ENCODE assay signal across 11 cellular contexts in genomic region chr7:37408241-37408884, GRCh38. TPM values are rescaled to one million over a fixed set of nuclear protein-coding genes. Genes with fewer than 3 reads are reported as not detected.
DNase-seq lines count a peak whose midpoint lies in the region; ATAC-seq, FAIRE-seq and TF ChIP-seq lines count a peak whose summit lies in the region.
"Had no signal": no experiment of that assay in that cellular context is flagged by ENCODE, and none has a peak within 500 bp of the region (broad histone marks: within the 10 kb centered on the region; RNA-seq: fewer than 3 reads in every experiment).

No MANE protein-coding gene starts in this region.

- no peak for TF ChIP-seq CTCF in D721Med (IDR thresholded peaks at IDR 0.05; ENCODE audit: insufficient read depth, missing control alignments)

- H3K9me3 Mint-ChIP-seq in naive thymus-derived CD4-positive, alpha-beta T cell, result peaks cover 0 to 10% (median 0%) of the 10 kb centered on the region in 11 donors

- peak; percentile 38 for ATAC-seq in GM19395 (IDR thresholded peaks at IDR 0.05; ENCODE audit: unreplicated experiment)
- peak; percentile 32 for ATAC-seq in HG03442 (IDR thresholded peaks at IDR 0.05; ENCODE audit: unreplicated experiment)
- peak; percentile 57 for ATAC-seq in naive thymus-derived CD4-positive, alpha-beta T cell
- ATAC-seq in GM21737 (IDR thresholded peaks at IDR 0.05; ENCODE audit: unreplicated experiment), result no peak

- no peaks in the 10 kb centered on the region for H3K27me3 ChIP-seq in naive thymus-derived CD4-positive, alpha-beta T cell (ENCODE audit: control insufficient read depth in 2 of 2, insufficient read depth in 2 of 2, low read length in 2 of 2)

- H3K4me1 Mint-ChIP-seq in naive thymus-derived CD4-positive, alpha-beta T cell, result peaks cover 53 to 93% (median 84%) of the 10 kb centered on the region in 7 donors

- POLR2A ChIA-PET in naive thymus-derived CD4-positive, alpha-beta T cell (lab: Charles Lee), result interaction anchor here (0.6 to 4.4 kb wide), 5 partner anchors 14 to 123 kb away, joined by 3 to 48 read pairs (median 3); partner anchors contain the start of gene ELMO1

- DNase-seq in activated CD4-positive, alpha-beta T cell treated with anti-CD3 and anti-CD28 coated beads, Interleukin-2, amount 50 U/mL, for 4 hours, result peak; percentile 20 to 35
- DNase-seq in naive thymus-derived CD4-positive, alpha-beta T cell, result peak in 6 of 9 donors; percentile 13 to 58 (median 25)
- no peak for DNase-seq in NCI-H1048 (lab: John Stamatoyannopoulos, UW)
- no peak for DNase-seq in DMS53 treated with DMSO at 0.1 percent for 48 hours (lab: John Stamatoyannopoulos, UW; ENCODE audit: unreplicated experiment)
- DNase-seq in D721Med (ENCODE audit: insufficient read length, low spot score), result no peak
- DNase-seq: activated CD8-positive, alpha-beta memory T cell treated with anti-CD3 and anti-CD28 coated beads for 24 hours; NCI-H446 treated with DMSO at 0.1 percent for 48 hours had no signal

- peaks cover 4 to 24% (median 9%) of the 10 kb centered on the region in 5 donors for H3K36me3 Mint-ChIP-seq in naive thymus-derived CD4-positive, alpha-beta T cell

- H3K4me3 ChIP-seq in naive thymus-derived CD4-positive, alpha-beta T cell (ENCODE audit: low read length), result peak overlapping the region; percentile 29

- H3K4me1 ChIP-seq in naive thymus-derived CD4-positive, alpha-beta T cell (ENCODE audit: control insufficient read depth in 2 of 2, insufficient read depth in 2 of 2, low read length in 2 of 2), result peaks cover 19 to 34% of the 10 kb centered on the region in 2 donors

- H3K27me3 Mint-ChIP-seq in naive thymus-derived CD4-positive, alpha-beta T cell, result no peaks in the 10 kb centered on the region

- peak overlapping the region; percentile 54 for H3K27ac ChIP-seq in naive thymus-derived CD4-positive, alpha-beta T cell (ENCODE audit: low read depth, low read length)

- H3K9me3 ChIP-seq in naive thymus-derived CD4-positive, alpha-beta T cell (ENCODE audit: control insufficient read depth in 2 of 3, low read length in 3 of 3), result no peaks in the 10 kb centered on the region

- CTCF ChIA-PET in naive thymus-derived CD4-positive, alpha-beta T cell (lab: Charles Lee), result interaction anchor here (1.4 to 1.5 kb wide), 3 partner anchors 15 to 54 kb away, joined by 4 to 13 read pairs (median 5); partner anchors contain the start of gene ELMO1

- peak overlapping the region; percentile 66 to 91 (median 88) for H3K4me3 Mint-ChIP-seq in naive thymus-derived CD4-positive, alpha-beta T cell

- peak overlapping the region; percentile 86 to 95 (median 90) for H3K27ac Mint-ChIP-seq in naive thymus-derived CD4-positive, alpha-beta T cell

- no peak for FAIRE-seq in D721Med (lab: Jason Lieb, UNC)

- intact Hi-C loops in naive thymus-derived CD4-positive, alpha-beta T cell (cut with micrococcal nuclease), result loop anchor here (2.0 kb wide), 3 partner anchors 16 to 56 kb away; no protein-coding TSS in a partner anchor

- H3K36me3 ChIP-seq in naive thymus-derived CD4-positive, alpha-beta T cell (ENCODE audit: control insufficient read depth in 2 of 3, insufficient read depth in 3 of 3, low read length in 3 of 3), result no peaks in the 10 kb centered on the region

RNA-seq across cellular contexts. Expression of gene ELMO1, which starts 40.3 kb away (rescaled TPM):
- 100 to 1,000 TPM; 119 to 160 (median 126) TPM for total RNA-seq in naive thymus-derived CD4-positive, alpha-beta T cell
- 100 to 1,000 TPM in 1 of 2 donors, 10 to 100 TPM in 1; 63.6 to 101 TPM for polyA plus RNA-seq in naive thymus-derived CD4-positive, alpha-beta T cell
- polyA plus RNA-seq: fibroblast of lung had no signal

Comparison
In these comparisons a context has a peak if more than half of its experiments do, and no peak if none do; other contexts are left out.
1. DNase-seq: peak in activated CD4-positive, alpha-beta T cell treated with anti-CD3 and anti-CD28 coated beads, Interleukin-2, amount 50 U/mL, for 4 hours (2 of 2) and naive thymus-derived CD4-positive, alpha-beta T cell (6 of 9); none in NCI-H1048 (single experiment), DMS53 treated with DMSO at 0.1 percent for 48 hours (single experiment) and D721Med (single experiment).